Comparison of ENCODE assay signal across 8 cellular contexts in the genomic region with DNA sequence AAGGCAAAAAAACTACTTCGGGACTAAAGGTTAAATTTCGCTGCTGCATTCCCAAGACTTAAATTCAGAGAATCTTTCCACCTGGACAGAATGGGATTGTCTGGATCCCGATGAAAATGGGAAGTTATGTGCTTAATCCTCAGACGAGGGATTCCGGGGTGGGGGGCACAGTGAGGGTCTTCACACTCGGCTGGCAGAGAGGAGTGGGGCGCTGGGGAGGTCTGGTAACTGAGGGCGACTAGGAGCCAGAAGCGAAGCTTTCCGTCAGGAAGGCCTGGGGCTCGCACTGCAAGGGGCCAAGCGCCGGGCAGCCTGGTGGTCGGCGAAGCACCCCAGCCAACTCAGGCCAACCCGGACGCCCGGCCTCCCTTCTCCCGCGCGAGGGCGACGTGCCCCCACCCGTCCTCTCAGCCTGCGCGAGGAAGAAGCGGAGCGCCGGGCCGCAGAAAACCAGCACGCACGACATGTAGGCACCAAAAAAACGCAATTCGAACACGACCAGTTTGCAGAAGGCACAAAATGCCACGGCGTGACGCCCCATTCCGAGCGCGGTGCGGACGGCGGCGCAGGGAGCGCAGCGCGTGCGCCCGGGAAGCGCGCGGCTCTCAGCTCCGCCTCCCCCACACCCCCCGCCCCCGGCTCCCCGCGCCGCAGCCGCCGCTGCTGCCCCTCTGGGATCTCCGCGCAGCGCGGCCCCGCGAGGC.
DNase-seq lines count a peak whose midpoint lies in the region; ATAC-seq and TF ChIP-seq lines count a peak whose summit lies in the region.

No MANE protein-coding gene starts in this region.

- H3K4me3 Mint-ChIP-seq in endodermal cell, result peak overlapping the region; percentile 79

- peak overlapping the region; percentile 94 for H3K4me2 ChIP-seq in SU-DHL-6 (ENCODE audit: low read depth, low read length, poor library complexity, severe bottlenecking)

- intact Hi-C loops in mucosa of descending colon (cut with DNase I, micrococcal nuclease), result loop anchor here in 1 of 2 donors (10.0 kb wide), 1 partner anchor 647 kb away; no protein-coding TSS in a partner anchor

- TF ChIP-seq POLR2A in upper lobe of left lung (IDR thresholded peaks at IDR 0.05), result peak in 2 of 4 donors; percentile 26 to 47

- peak overlapping the region; percentile 6 for H2AFZ ChIP-seq in SU-DHL-6 (ENCODE audit: low read depth, low read length, severe bottlenecking)

- peak overlapping the region; percentile 87 for H3K27ac ChIP-seq in SU-DHL-6 (ENCODE audit: low read depth, low read length)
- peak overlapping the region; percentile 1 for H3K27ac ChIP-seq in endodermal cell (ENCODE audit: low read depth, low read length)
- peak overlapping the region; percentile 84 to 95 (median 88) for H3K27ac ChIP-seq in upper lobe of left lung

- ATAC-seq in GM19372 (IDR thresholded peaks at IDR 0.05; ENCODE audit: low read depth, unreplicated experiment), result peak; percentile 33
- peak; percentile 47 for ATAC-seq in HG03439 (IDR thresholded peaks at IDR 0.05; ENCODE audit: unreplicated experiment)
- peak; percentile 83 for ATAC-seq in mucosa of descending colon
- ATAC-seq in upper lobe of left lung (ENCODE audit: low FRiP score in 2 of 2), result peak; percentile 71 to 93

- H3K9me2 ChIP-seq in SU-DHL-6 (replicated peaks; ENCODE audit: insufficient read depth, low read length), result no peaks in the 10 kb centered on the region

- H3F3A ChIP-seq in SU-DHL-6 (ENCODE audit: insufficient read depth), result peaks cover 12% of the 10 kb centered on the region; the same call in 1 of the 2 replicates

- peaks cover 25% of the 10 kb centered on the region for H3K4me1 Mint-ChIP-seq in endodermal cell

- TF ChIP-seq EP300 in upper lobe of left lung (IDR thresholded peaks at IDR 0.05), result no peak

- H3K36me3 ChIP-seq in SU-DHL-6 (ENCODE audit: low read length), result no peaks in the 10 kb centered on the region
- H3K36me3 ChIP-seq in endodermal cell (ENCODE audit: control insufficient read depth, insufficient read depth, low read length), result no peaks in the 10 kb centered on the region
- H3K36me3 ChIP-seq in mucosa of descending colon (ENCODE audit: low read depth), result no peaks in the 10 kb centered on the region
- no peaks in the 10 kb centered on the region for H3K36me3 ChIP-seq in upper lobe of left lung

- DNase-seq in endodermal cell, result no peak
- DNase-seq in mucosa of descending colon, result peak; percentile 70 to 84 (median 83)
- DNase-seq in upper lobe of left lung, result peak in 1 of 2 donors; percentile 67
- DNase-seq in AML-193 (lab: John Stamatoyannopoulos, UW), result no peak

- no peaks in the 10 kb centered on the region for H4K20me1 ChIP-seq in SU-DHL-6 (ENCODE audit: low read depth, low read length)

- H3K4me3 ChIP-seq in GM08714 (ENCODE audit: low read length) (peak overlapping the region; percentile 98), SU-DHL-6 (ENCODE audit: insufficient read depth, low read length, poor library complexity, severe bottlenecking) (peak overlapping the region; percentile 71), endodermal cell (ENCODE audit: low read length) (peak overlapping the region; percentile 84), mucosa of descending colon (peak overlapping the region; percentile 39), upper lobe of left lung (peak overlapping the region; percentile 63 to 88 (median 73))

- H3K27me3 ChIP-seq in SU-DHL-6 (ENCODE audit: low read length), result no peaks in the 10 kb centered on the region
- peaks cover 7% of the 10 kb centered on the region for H3K27me3 ChIP-seq in endodermal cell (ENCODE audit: control insufficient read depth, insufficient read depth, low read length, poor library complexity, severe bottlenecking)
- H3K27me3 ChIP-seq in upper lobe of left lung, result no peaks in the 10 kb centered on the region

- H3K9me3 ChIP-seq in SU-DHL-6 (ENCODE audit: insufficient read depth, low read length) (no peaks in the 10 kb centered on the region), endodermal cell (ENCODE audit: control insufficient read depth, low read length) (no peaks in the 10 kb centered on the region), mucosa of descending colon (no peaks in the 10 kb centered on the region), upper lobe of left lung (no peaks in the 10 kb centered on the region)

- peak; percentile 9 for TF ChIP-seq CTCF in SU-DHL-6 (IDR thresholded peaks at IDR 0.05; ENCODE audit: insufficient read depth, low read length, poor library complexity, severe bottlenecking)
- TF ChIP-seq CTCF in endodermal cell (conservative IDR thresholded peaks at IDR 0.05), result peak; percentile 39
- TF ChIP-seq CTCF in mucosa of descending colon (IDR thresholded peaks at IDR 0.05), result no peak
- TF ChIP-seq CTCF in upper lobe of left lung (IDR thresholded peaks at IDR 0.05), result peak in 5 of 6 experiments; percentile 11 to 56 (median 34)

- peak overlapping the region; percentile 88 for H3K9ac ChIP-seq in SU-DHL-6 (ENCODE audit: low read length)
- H3K9ac ChIP-seq in endodermal cell (ENCODE audit: extremely low read depth, low read length, poor library complexity, severe bottlenecking), result peak overlapping the region; percentile 60

- 0% methylated on average over 9 to 62 of the region's 67 CpGs for WGBS in endodermal cell (ENCODE audit: insufficient coverage in 1 of 2, insufficient read length in 1 of 2), 2 experiments
- WGBS in upper lobe of left lung, 2 donors, result 0 to 1% methylated on average over 15 to 17 of the region's 67 CpGs

- H3K27me3 Mint-ChIP-seq in endodermal cell (ENCODE audit: insufficient read depth), result peaks cover 8% of the 10 kb centered on the region

- peak overlapping the region; percentile 90 for H3K27ac Mint-ChIP-seq in endodermal cell

- H3K9me3 Mint-ChIP-seq in endodermal cell, result no peaks in the 10 kb centered on the region

- H3K4me1 ChIP-seq in endodermal cell (ENCODE audit: control insufficient read depth, insufficient read depth, low read length) (no peaks in the 10 kb centered on the region), mucosa of descending colon (ENCODE audit: low read depth) (peaks cover 4% of the 10 kb centered on the region), upper lobe of left lung (peaks cover 11 to 20% (median 18%) of the 10 kb centered on the region in 4 donors)

- peaks cover 49% of the 10 kb centered on the region for H3K79me2 ChIP-seq in SU-DHL-6 (ENCODE audit: insufficient read depth, low read length)

- H3K36me3 Mint-ChIP-seq in endodermal cell (ENCODE audit: low read depth), result no peaks in the 10 kb centered on the region

Comparison
In these comparisons a context has a peak if more than half of its experiments do, and no peak if none do; other contexts are left out.
1. H3K4me3 ChIP-seq: peak in every context shown above with its lines; median percentile 98 in GM08714; 84 in endodermal cell; 73 in upper lobe of left lung; 71 in SU-DHL-6; 39 in mucosa of descending colon.
2. ATAC-seq: peak in every context shown above with its lines; median percentile 83 in mucosa of descending colon; 82 in upper lobe of left lung; 47 in HG03439; 33 in GM19372.
3. H3K27ac ChIP-seq: peak in every context shown above with its lines; median percentile 88 in upper lobe of left lung; 87 in SU-DHL-6; 1 in endodermal cell.
4. DNase-seq: peak in mucosa of descending colon (3 of 3); none in endodermal cell (single experiment) and AML-193 (0 of 2).